ENCODE assay signal across 1 cellular context in the genomic region with DNA sequence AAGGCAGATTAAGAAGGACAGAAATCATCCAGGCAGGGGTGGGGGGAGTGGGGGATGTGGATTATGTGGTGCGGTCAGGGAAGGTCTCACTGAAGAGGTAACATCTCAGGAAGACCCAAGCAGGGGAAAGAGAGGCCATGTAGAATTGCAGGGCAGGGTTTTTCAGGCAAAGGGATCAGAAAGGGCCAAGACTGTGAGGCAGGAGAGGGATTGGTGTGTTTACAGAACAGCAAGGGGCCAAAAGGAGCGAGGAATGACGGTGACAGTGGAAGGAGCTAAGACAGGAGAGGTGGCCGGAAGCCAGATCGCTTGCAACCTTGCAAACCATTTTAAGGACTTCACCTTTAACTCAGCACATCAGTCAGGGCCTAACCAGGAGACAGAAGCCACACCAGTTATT.
TF ChIP-seq lines count a peak whose summit lies in the region.

No MANE protein-coding gene starts in this region.

TF ChIP-seq in GM23338, 12 proteins besides CTCF, POLR2A, EP300 and RAD21 (continued from another document):
- TF ChIP-seq, protein P1, sequence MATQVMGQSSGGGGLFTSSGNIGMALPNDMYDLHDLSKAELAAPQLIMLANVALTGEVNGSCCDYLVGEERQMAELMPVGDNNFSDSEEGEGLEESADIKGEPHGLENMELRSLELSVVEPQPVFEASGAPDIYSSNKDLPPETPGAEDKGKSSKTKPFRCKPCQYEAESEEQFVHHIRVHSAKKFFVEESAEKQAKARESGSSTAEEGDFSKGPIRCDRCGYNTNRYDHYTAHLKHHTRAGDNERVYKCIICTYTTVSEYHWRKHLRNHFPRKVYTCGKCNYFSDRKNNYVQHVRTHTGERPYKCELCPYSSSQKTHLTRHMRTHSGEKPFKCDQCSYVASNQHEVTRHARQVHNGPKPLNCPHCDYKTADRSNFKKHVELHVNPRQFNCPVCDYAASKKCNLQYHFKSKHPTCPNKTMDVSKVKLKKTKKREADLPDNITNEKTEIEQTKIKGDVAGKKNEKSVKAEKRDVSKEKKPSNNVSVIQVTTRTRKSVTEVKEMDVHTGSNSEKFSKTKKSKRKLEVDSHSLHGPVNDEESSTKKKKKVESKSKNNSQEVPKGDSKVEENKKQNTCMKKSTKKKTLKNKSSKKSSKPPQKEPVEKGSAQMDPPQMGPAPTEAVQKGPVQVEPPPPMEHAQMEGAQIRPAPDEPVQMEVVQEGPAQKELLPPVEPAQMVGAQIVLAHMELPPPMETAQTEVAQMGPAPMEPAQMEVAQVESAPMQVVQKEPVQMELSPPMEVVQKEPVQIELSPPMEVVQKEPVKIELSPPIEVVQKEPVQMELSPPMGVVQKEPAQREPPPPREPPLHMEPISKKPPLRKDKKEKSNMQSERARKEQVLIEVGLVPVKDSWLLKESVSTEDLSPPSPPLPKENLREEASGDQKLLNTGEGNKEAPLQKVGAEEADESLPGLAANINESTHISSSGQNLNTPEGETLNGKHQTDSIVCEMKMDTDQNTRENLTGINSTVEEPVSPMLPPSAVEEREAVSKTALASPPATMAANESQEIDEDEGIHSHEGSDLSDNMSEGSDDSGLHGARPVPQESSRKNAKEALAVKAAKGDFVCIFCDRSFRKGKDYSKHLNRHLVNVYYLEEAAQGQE (IDR thresholded peaks at IDR 0.05; ENCODE audit: unreplicated experiment), result no peak
- TF ChIP-seq ZNF331 (CRISPR knock-in tag; IDR thresholded peaks at IDR 0.05; ENCODE audit: low read depth), result no peak
- TF ChIP-seq JUNB (IDR thresholded peaks at IDR 0.05; ENCODE audit: unreplicated experiment), result no peak
- no peak for TF ChIP-seq ZNF114 (CRISPR knock-in tag; IDR thresholded peaks at IDR 0.05)
- TF ChIP-seq STAT1 (IDR thresholded peaks at IDR 0.05; ENCODE audit: unreplicated experiment), result no peak
- no peak for TF ChIP-seq NANOG (IDR thresholded peaks at IDR 0.05; ENCODE audit: borderline replicate concordance)
- TF ChIP-seq POLR2AphosphoS5 (IDR thresholded peaks at IDR 0.05; ENCODE audit: low read depth), result no peak
- TF ChIP-seq CREB1 (CRISPR knock-in tag; IDR thresholded peaks at IDR 0.05; ENCODE audit: low read depth), result no peak
- TF ChIP-seq, protein P2, sequence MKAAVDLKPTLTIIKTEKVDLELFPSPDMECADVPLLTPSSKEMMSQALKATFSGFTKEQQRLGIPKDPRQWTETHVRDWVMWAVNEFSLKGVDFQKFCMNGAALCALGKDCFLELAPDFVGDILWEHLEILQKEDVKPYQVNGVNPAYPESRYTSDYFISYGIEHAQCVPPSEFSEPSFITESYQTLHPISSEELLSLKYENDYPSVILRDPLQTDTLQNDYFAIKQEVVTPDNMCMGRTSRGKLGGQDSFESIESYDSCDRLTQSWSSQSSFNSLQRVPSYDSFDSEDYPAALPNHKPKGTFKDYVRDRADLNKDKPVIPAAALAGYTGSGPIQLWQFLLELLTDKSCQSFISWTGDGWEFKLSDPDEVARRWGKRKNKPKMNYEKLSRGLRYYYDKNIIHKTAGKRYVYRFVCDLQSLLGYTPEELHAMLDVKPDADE (IDR thresholded peaks at IDR 0.05), result no peak
- TF ChIP-seq ZNF462 (CRISPR knock-in tag; IDR thresholded peaks at IDR 0.05), result no peak
- TF ChIP-seq EZH2phosphoT487 (IDR thresholded peaks at IDR 0.05; ENCODE audit: unreplicated experiment), result no peak
